In genomic region chr7:133040178-133040577, GRCh38 we compare ENCODE assay signal across 31 cellular contexts.
"Had no signal": no experiment of that assay in that cellular context is flagged by ENCODE, and none has a peak within 500 bp of the region (broad histone marks: within the 10 kb centered on the region; RNA-seq: fewer than 3 reads in every experiment).

No MANE protein-coding gene starts in this region.

- H3K4me2 ChIP-seq: hepatocyte had no signal

- H3K36me3 ChIP-seq: brain microvascular endothelial cell, gastrocnemius medialis, heart right ventricle had no signal

- H3K27ac ChIP-seq: brain microvascular endothelial cell, coronary artery, dorsolateral prefrontal cortex, gastrocnemius medialis, heart right ventricle, hepatocyte, VCaP had no signal

- H3K9me3 Mint-ChIP-seq: activated CD8-positive, alpha-beta T cell treated with anti-CD3 and anti-CD28 coated beads for 36 hours; activated T-cell treated with anti-CD3 and anti-CD28 coated beads, Interleukin-2, amount 50 U/mL, for 4 hours; activated T-helper 17 cell treated with anti-CD3 and anti-CD28 coated beads, Interleukin-2, amount 50 U/mL, for 72 hours; central memory CD8-positive, alpha-beta T cell; endodermal cell; T-helper 2 cell treated with Interferon-gamma antibody and Interleukin-4, amounts not matched to agents 5 μg/mL and 100 μg/mL, for 36 hours had no signal

- H3K27me3 ChIP-seq: brain microvascular endothelial cell, dorsolateral prefrontal cortex, gastrocnemius medialis, heart right ventricle, hepatocyte had no signal

- H2AFZ ChIP-seq: hepatocyte had no signal

- H3K27ac Mint-ChIP-seq: activated B cell treated with CpG ODN at 0.5 μM for 24 hours; activated CD8-positive, alpha-beta T cell treated with anti-CD3 and anti-CD28 coated beads for 36 hours; activated naive CD8-positive, alpha-beta T cell; activated T-helper 17 cell treated with anti-CD3 and anti-CD28 coated beads, Interleukin-2, amount 50 U/mL, for 72 hours; dendritic cell treated with granulocyte-macrophage colony-stimulating factor and Interleukin-4, amounts not matched to agents 40 ng/mL and 50 ng/mL, for 4 days; endodermal cell; T-helper 17 cell; T-helper 2 cell treated with Interferon-gamma antibody and Interleukin-4, amounts not matched to agents 5 μg/mL and 100 μg/mL, for 36 hours had no signal

- DNase-seq: activated B cell treated with CpG ODN at 0.5 μM for 24 hours; activated CD4-positive, alpha-beta T cell treated with anti-CD3 and anti-CD28 coated beads for 48 hours; activated CD4-positive, alpha-beta T cell treated with anti-CD3 and anti-CD28 coated beads, Interleukin-2, amount 50 U/mL, for 1 hour; activated CD4-positive, alpha-beta T cell treated with anti-CD3 and anti-CD28 coated beads, Interleukin-2, amount 50 U/mL, for 48 hours; activated CD8-positive, alpha-beta memory T cell treated with anti-CD3 and anti-CD28 coated beads for 24 hours; activated CD8-positive, alpha-beta T cell treated with anti-CD3 and anti-CD28 coated beads for 36 hours; activated effector memory CD4-positive, alpha-beta T cell treated with Interleukin-2 at 50 U/mL for 16 hours; activated gamma-delta T cell treated with Interleukin-2 at 50 U/mL for 16 hours; activated naive CD4-positive, alpha-beta T cell treated with anti-CD3 and anti-CD28 coated beads, Interleukin-2, amount 50 U/mL, for 16 hours; activated naive CD4-positive, alpha-beta T cell treated with Interleukin-2 at 50 U/mL for 16 hours; activated T-cell treated with anti-CD3 and anti-CD28 coated beads, Interleukin-2, amount 50 U/mL, for 4 hours; amniotic stem cell; anterior cingulate cortex; brain microvascular endothelial cell; dorsolateral prefrontal cortex; effector memory CD4-positive, alpha-beta T cell; endodermal cell; foreskin fibroblast; gastrocnemius medialis; heart right ventricle; T-helper 17 cell had no signal

- H3K27me3 Mint-ChIP-seq: activated B cell treated with CpG ODN at 0.5 μM for 24 hours; activated CD8-positive, alpha-beta T cell treated with anti-CD3 and anti-CD28 coated beads for 36 hours; activated naive CD8-positive, alpha-beta T cell; activated T-helper 17 cell treated with anti-CD3 and anti-CD28 coated beads, Interleukin-2, amount 50 U/mL, for 72 hours; central memory CD8-positive, alpha-beta T cell; dendritic cell treated with granulocyte-macrophage colony-stimulating factor and Interleukin-4, amounts not matched to agents 40 ng/mL and 50 ng/mL, for 4 days; T-helper 17 cell had no signal

- H3K4me3 Mint-ChIP-seq: activated B cell treated with CpG ODN at 0.5 μM for 24 hours; activated CD8-positive, alpha-beta T cell treated with anti-CD3 and anti-CD28 coated beads for 36 hours; activated naive CD8-positive, alpha-beta T cell; activated T-cell treated with anti-CD3 and anti-CD28 coated beads, Interleukin-2, amount 50 U/mL, for 4 hours; activated T-helper 17 cell treated with anti-CD3 and anti-CD28 coated beads, Interleukin-2, amount 50 U/mL, for 72 hours; central memory CD8-positive, alpha-beta T cell; dendritic cell treated with granulocyte-macrophage colony-stimulating factor and Interleukin-4, amounts not matched to agents 40 ng/mL and 50 ng/mL, for 4 days; endodermal cell; T-helper 17 cell; T-helper 2 cell treated with Interferon-gamma antibody and Interleukin-4, amounts not matched to agents 5 μg/mL and 100 μg/mL, for 36 hours had no signal

- H3K9me3 ChIP-seq: gastrocnemius medialis, heart right ventricle had no signal

- ATAC-seq: activated CD4-positive, CD25-positive, alpha-beta regulatory T cell treated with anti-CD3 and anti-CD28 coated beads, Interleukin-2, amount 50 U/mL, for 24 hours; activated CD8-positive, alpha-beta T cell treated with anti-CD3 and anti-CD28 coated beads for 36 hours; activated T-cell treated with anti-CD3 and anti-CD28 coated beads, Interleukin-2, amount 50 U/mL, for 4 hours; activated T-helper 17 cell treated with anti-CD3 and anti-CD28 coated beads, Interleukin-2, amount 50 U/mL, for 72 hours; esophagus mucosa; heart right ventricle; T-helper 17 cell had no signal

- H3K4me3 ChIP-seq: coronary artery, dorsolateral prefrontal cortex, gastrocnemius medialis, heart right ventricle, hepatocyte had no signal
